In the genomic region with DNA sequence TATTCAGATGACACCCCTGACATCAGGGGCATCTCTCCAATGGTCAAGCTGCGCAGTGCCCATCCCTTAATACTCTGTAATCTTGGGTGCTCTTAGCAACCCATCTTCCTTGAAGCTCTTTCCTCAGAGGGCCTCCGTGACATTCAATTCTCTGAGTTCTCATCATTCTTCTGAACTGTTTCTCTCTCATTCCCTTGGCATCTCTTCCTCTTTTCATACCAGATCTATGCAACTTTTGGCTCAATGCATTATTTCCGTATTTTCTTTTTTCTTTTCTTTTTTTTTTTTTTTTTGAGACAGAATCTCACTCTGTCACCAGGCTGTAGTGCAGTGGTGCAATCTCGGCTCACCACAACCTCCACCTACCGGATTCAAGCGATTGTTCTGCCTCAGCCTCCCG, we compare ENCODE assay signal across 31 cellular contexts. TPM values are rescaled to one million over a fixed set of nuclear protein-coding genes. Genes with fewer than 3 reads are reported as not detected.
"Had no signal": no experiment of that assay in that cellular context is flagged by ENCODE, and none has a peak within 500 bp of the region (broad histone marks: within the 10 kb centered on the region; RNA-seq: fewer than 3 reads in every experiment).

No MANE protein-coding gene starts in this region.

- H3K9me3 ChIP-seq: colonic mucosa, esophagus squamous epithelium, gastrocnemius medialis, heart right ventricle, left lung, lower lobe of right lung, mucosa of descending colon had no signal

- H3K36me3 ChIP-seq: colonic mucosa, esophagus squamous epithelium, gastrocnemius medialis, heart right ventricle, left lung, lower lobe of right lung had no signal

- H3K36me3 Mint-ChIP-seq: mesothelial cell of epicardium, naive B cell had no signal

- H3K4me1 ChIP-seq: colonic mucosa, esophagus squamous epithelium, gastrocnemius medialis, heart right ventricle, left lung, lower lobe of right lung had no signal

- H3K9me3 Mint-ChIP-seq: dendritic cell treated with granulocyte-macrophage colony-stimulating factor and Interleukin-4, amounts not matched to agents 40 ng/mL and 50 ng/mL, for 4 days; effector memory CD8-positive, alpha-beta T cell; mesothelial cell of epicardium had no signal

- H3K4me1 Mint-ChIP-seq: mesothelial cell of epicardium had no signal

- ATAC-seq: effector memory CD8-positive, alpha-beta T cell; esophagus mucosa; gastrocnemius medialis; left cardiac atrium; left lung; left ventricle myocardium superior; lower lobe of right lung; mucosa of descending colon had no signal

- H3K27ac Mint-ChIP-seq: dendritic cell treated with granulocyte-macrophage colony-stimulating factor and Interleukin-4, amounts not matched to agents 40 ng/mL and 50 ng/mL, for 4 days; effector memory CD8-positive, alpha-beta T cell; mesothelial cell of epicardium; naive B cell had no signal

- DNase-seq: colonic mucosa; cortex of kidney; effector CD8-positive, alpha-beta T cell; effector memory CD8-positive, alpha-beta T cell; erythroblast; esophagus squamous epithelium; foreskin fibroblast; foreskin melanocyte; gastrocnemius medialis; glutamatergic neuron; head of caudate nucleus; heart right ventricle; hippocampal formation; left cardiac atrium; left lung; left ventricle myocardium superior; lower lobe of right lung; mesenchymal stem cell; mucosa of descending colon; naive B cell had no signal

- H3K27ac ChIP-seq: colonic mucosa, epithelial cell of prostate, esophagus squamous epithelium, gastrocnemius medialis, heart right ventricle, left lung, lower lobe of right lung had no signal

- H3K4me3 ChIP-seq: colonic mucosa, esophagus squamous epithelium, gastrocnemius medialis, heart right ventricle, left lung, lower lobe of right lung, mucosa of descending colon had no signal

- H3K27me3 ChIP-seq: colonic mucosa, gastrocnemius medialis, left lung had no signal

- H3K4me3 Mint-ChIP-seq: dendritic cell treated with granulocyte-macrophage colony-stimulating factor and Interleukin-4, amounts not matched to agents 40 ng/mL and 50 ng/mL, for 4 days; effector memory CD8-positive, alpha-beta T cell; mesothelial cell of epicardium; naive B cell had no signal

RNA-seq across cellular contexts. Expression of a gene that starts 53.9 kb away (rescaled TPM):
- total RNA-seq: dermis microvascular lymphatic vessel endothelial cell, esophagus squamous epithelium, glomerular endothelial cell, heart right ventricle, left cardiac atrium, left lung, left ventricle myocardium superior, lower lobe of right lung, mesenteric fat pad, myocyte had no signal
- polyA plus RNA-seq: heart right ventricle, keratinocyte had no signal

RNA-seq across cellular contexts. Expression of a gene that starts 55.0 kb away (rescaled TPM):
- total RNA-seq: dermis microvascular lymphatic vessel endothelial cell, esophagus mucosa, esophagus squamous epithelium, gastrocnemius medialis, glomerular endothelial cell, heart right ventricle, left cardiac atrium, left lung, left ventricle myocardium superior, lower leg skin, lower lobe of right lung, lung microvascular endothelial cell, mesenteric fat pad, myocyte had no signal
- polyA plus RNA-seq: heart right ventricle, keratinocyte had no signal
